Comparison of ENCODE assay signal across 8 cellular contexts in the genomic region with DNA sequence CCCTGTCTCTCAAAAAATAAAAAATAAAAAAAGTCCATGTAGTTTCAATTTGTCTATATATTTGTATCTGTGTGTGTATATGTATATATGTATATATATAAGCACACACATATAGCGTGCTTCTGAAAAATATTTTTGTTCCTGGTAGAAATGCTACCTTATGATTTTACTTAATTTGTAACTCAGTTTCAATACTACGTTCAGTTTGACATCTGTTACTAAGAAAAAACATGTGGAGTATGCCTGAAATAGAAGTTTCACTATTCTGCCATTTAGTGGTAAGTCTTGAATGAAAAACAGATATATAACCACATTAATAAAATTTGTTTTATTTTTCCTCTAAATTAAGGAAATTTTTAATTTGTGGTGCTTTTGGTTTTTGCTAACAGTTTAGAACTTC. TPM values are rescaled to one million over a fixed set of nuclear protein-coding genes. Genes with fewer than 3 reads are reported as not detected.
"Had no signal": no experiment of that assay in that cellular context is flagged by ENCODE, and none has a peak within 500 bp of the region (broad histone marks: within the 10 kb centered on the region; RNA-seq: fewer than 3 reads in every experiment).

No MANE protein-coding gene starts in this region.

- H3K27ac ChIP-seq: GM23248 had no signal

- H2AFZ ChIP-seq: GM23248, GM23338 had no signal

- H3K9ac ChIP-seq: GM23248 had no signal

- DNase-seq: GM23248, GOT3, H7, H9, HCEC 1CT, HFFc6 had no signal

- H3K4me2 ChIP-seq: GM23338 had no signal

- H3K4me1 ChIP-seq: HAP-1 had no signal

- H3K4me3 ChIP-seq: GM23248, GM23338, HAP-1 had no signal

- ATAC-seq: GM23338 had no signal

- H3K36me3 ChIP-seq: HAP-1 had no signal

- H3K9me3 ChIP-seq: HAP-1 had no signal

RNA-seq across cellular contexts. Expression of a gene that starts 14.2 kb away (rescaled TPM):
- total RNA-seq: GM23248, H9, HFFc6 had no signal
- polyA plus RNA-seq: GM23248 had no signal
